ENCODE assay signal across 20 cellular contexts in genomic region chr5:154015071-154015693, GRCh38. TPM values are rescaled to one million over a fixed set of nuclear protein-coding genes. Genes with fewer than 3 reads are reported as not detected.
DNase-seq lines count a peak whose midpoint lies in the region; ATAC-seq and TF ChIP-seq lines count a peak whose summit lies in the region.
"Had no signal": no experiment of that assay in that cellular context is flagged by ENCODE, and none has a peak within 500 bp of the region (broad histone marks: within the 10 kb centered on the region; RNA-seq: fewer than 3 reads in every experiment).

No MANE protein-coding gene starts in this region.

- H3K4me1 ChIP-seq in A673 (ENCODE audit: insufficient read depth, low read length, poor library complexity, severe bottlenecking): no peaks in the 10 kb centered on the region
- H3K4me1 ChIP-seq: A549; BLaER1 treated with 17β-estradiol and CSF1 and Interleukin-3, amounts not matched to agents 10 nM and 100 nM; SJCRH30 had no signal

- no peaks in the 10 kb centered on the region for H3K27me3 ChIP-seq in A673 (replicated peaks; ENCODE audit: insufficient read depth, low read depth, low read length, poor library complexity)
- H3K27me3 ChIP-seq: BLaER1 treated with 17β-estradiol and CSF1 and Interleukin-3, amounts not matched to agents 10 nM and 100 nM; SJCRH30 had no signal

- H3K36me3 ChIP-seq in A673 (ENCODE audit: insufficient read depth, low read length, poor library complexity, severe bottlenecking): no peaks in the 10 kb centered on the region

- CTCF ChIA-PET in A673 (lab: Charles Lee): no interaction called here

- POLR2A ChIA-PET in A673 (lab: Charles Lee; ENCODE audit: low non-redundant PET): no interaction called here

- ATAC-seq in left cardiac atrium (peak in 1 of 2 donors; percentile 16), GM18867 (IDR thresholded peaks at IDR 0.05; ENCODE audit: unreplicated experiment) (no peak), HG02885 (IDR thresholded peaks at IDR 0.05; ENCODE audit: poor library complexity, unreplicated experiment) (no peak)
- ATAC-seq: A549; CD8-positive, alpha-beta T cell; GM12878; PC-3 had no signal

- no peaks in the 10 kb centered on the region for H3K9me3 ChIP-seq in A673 (ENCODE audit: low read depth, low read length, poor library complexity, severe bottlenecking)
- H3K9me3 ChIP-seq: A549, SJCRH30 had no signal

- TF ChIP-seq CTCF in A673 (conservative IDR thresholded peaks at IDR 0.05; ENCODE audit: low read depth, low read length): no peak

- no peak overlapping the region for H3K27ac ChIP-seq in A673 (ENCODE audit: low read depth, low read length, poor library complexity, severe bottlenecking)
- H3K27ac ChIP-seq: A549; BLaER1 treated with 17β-estradiol and CSF1 and Interleukin-3, amounts not matched to agents 10 nM and 100 nM; SJCRH30 had no signal

- intact Hi-C loops in A673 (cut with micrococcal nuclease; ENCODE audit: unreplicated experiment): no loop called here
- intact Hi-C loops in left cardiac atrium (cut with DNase I): no loop called here

- peak; percentile 5 for DNase-seq in A673 (ENCODE audit: low spot score)
- DNase-seq in NCI-H69 (lab: John Stamatoyannopoulos, UW): peak; percentile 6
- peak; percentile 29 for DNase-seq in left cardiac atrium
- DNase-seq in myocyte (ENCODE audit: low read depth): peak; percentile 55
- no peak for DNase-seq in NCI-H345 treated with DMSO at 0.1 percent for 48 hours (lab: John Stamatoyannopoulos, UW; ENCODE audit: unreplicated experiment)
- DNase-seq: Calu3; CD8-positive, alpha-beta T cell; EL; NCI-H1105; NCI-H1694; NCI-H446 treated with DMSO at 0.1 percent for 48 hours; NCI-H748 treated with DMSO at 0.1 percent for 48 hours; PC-3; RPMI8226 had no signal

- BruUV-seq in A673 (replicated peaks; lab: Mats Ljungman, UMichigan): no TSS peak

- no peak overlapping the region for H3K4me3 ChIP-seq in A673 (ENCODE audit: low read depth, low read length, poor library complexity, severe bottlenecking)
- H3K4me3 ChIP-seq: A549; BLaER1 treated with 17β-estradiol and CSF1 and Interleukin-3, amounts not matched to agents 10 nM and 100 nM; GM12878; SJCRH30 had no signal

RNA-seq across cellular contexts. Expression of gene FAM114A2, which starts 23.5 kb away (rescaled TPM):
- total RNA-seq in A673 (2021) (19.3 and 23.5 TPM in 2 replicates), left cardiac atrium (10 to 100 TPM; 29.6 to 35.0 TPM), myocyte (19.4 and 27.6 TPM in 2 replicates)
- 19.1 TPM for polyA plus RNA-seq in myocyte (2012)

RNA-seq across cellular contexts. Expression of gene MFAP3, which starts 23.6 kb away (rescaled TPM):
- 21.4 and 25.8 TPM in 2 replicates for total RNA-seq in A673 (2021)
- total RNA-seq in left cardiac atrium: 10 to 100 TPM; 34.0 to 35.3 TPM
- 89.5 and 102 TPM in 2 replicates for total RNA-seq in myocyte
- 29.3 TPM for polyA plus RNA-seq in myocyte (2012)
